ENCODE assay signal across 14 cellular contexts in the genomic region with DNA sequence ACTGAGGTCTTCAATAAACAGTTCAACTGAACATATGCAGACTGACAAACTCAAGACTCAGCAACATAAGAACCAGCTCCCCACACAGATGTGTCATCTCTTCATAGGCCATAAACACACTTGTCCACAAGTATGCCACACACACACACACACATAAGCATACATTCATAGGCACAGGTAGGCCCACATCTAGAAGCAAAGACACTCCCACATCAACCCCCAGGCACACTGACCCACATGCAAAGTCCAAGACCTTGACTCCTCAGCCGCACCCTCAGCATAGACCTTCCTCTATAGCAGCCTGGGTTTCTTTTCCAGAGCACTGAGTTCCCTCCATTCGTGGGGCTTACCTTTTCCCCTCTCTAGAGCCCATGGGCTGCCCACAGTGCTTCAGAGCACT. TPM values are rescaled to one million over a fixed set of nuclear protein-coding genes. Genes with fewer than 3 reads are reported as not detected.
DNase-seq lines count a peak whose midpoint lies in the region; ATAC-seq and TF ChIP-seq lines count a peak whose summit lies in the region.
"Had no signal": no experiment of that assay in that cellular context is flagged by ENCODE, and none has a peak within 500 bp of the region (broad histone marks: within the 10 kb centered on the region; RNA-seq: fewer than 3 reads in every experiment).

No MANE protein-coding gene starts in this region.

- H3K4me1 ChIP-seq in rectal smooth muscle tissue (ENCODE audit: control insufficient read depth, insufficient read depth, low read length): no peaks in the 10 kb centered on the region
- H3K4me1 ChIP-seq: left lung had no signal

- DNase-seq in DMS53 (lab: John Stamatoyannopoulos, UW) (peak; percentile 75), WTC11 (ENCODE audit: low spot score) (no peak), kidney epithelial cell (ENCODE audit: low read depth) (no peak), GM10248 (ENCODE audit: extremely low spot score) (no peak), GM10266 (ENCODE audit: extremely low spot score) (no peak), T-helper 1 cell (no peak), cardiac septum (ENCODE audit: low spot score) (no peak)
- DNase-seq: activated CD4-positive, alpha-beta memory T cell treated with anti-CD3 and anti-CD28 coated beads, Interleukin-2, amount 10 ng/mL, durations not matched to agents 7 days and 5 days; DMS 273 treated with DMSO at 0.1 percent for 48 hours; NCI-H1694 treated with DMSO at 0.1 percent for 48 hours; NCI-H748 treated with DMSO at 0.1 percent for 48 hours had no signal

- H3K9me3 Mint-ChIP-seq in WTC11: no peaks in the 10 kb centered on the region
- H3K9me3 Mint-ChIP-seq: activated CD4-positive, alpha-beta memory T cell treated with anti-CD3 and anti-CD28 coated beads, Interleukin-2, amount 10 ng/mL, durations not matched to agents 7 days and 5 days had no signal

- H3K4me1 Mint-ChIP-seq in WTC11: peaks cover 32% of the 10 kb centered on the region
- H3K4me1 Mint-ChIP-seq: activated CD4-positive, alpha-beta memory T cell treated with anti-CD3 and anti-CD28 coated beads, Interleukin-2, amount 10 ng/mL, durations not matched to agents 7 days and 5 days had no signal

- H3K9ac ChIP-seq in rectal smooth muscle tissue (ENCODE audit: low read length): no peak overlapping the region

- POLR2A ChIA-PET in WTC11 (lab: Charles Lee) (no interaction called here), GM10248 (lab: Yijun Ruan, JAX) (no interaction called here)

- CTCF ChIA-PET in WTC11 (lab: Charles Lee): interaction anchor here (1.2 to 3.8 kb wide), 3 partner anchors 11 to 116 kb away, joined by 3 to 23 read pairs (median 21); no protein-coding TSS in a partner anchor
- CTCF ChIA-PET in GM10248 (lab: Yijun Ruan, JAX): interaction anchor here (0.8 to 5.0 kb wide), 3 partner anchors 9 to 12 kb away, joined by 3 to 33 read pairs (median 6); no protein-coding TSS in a partner anchor

- H3K4me3 ChIP-seq in kidney epithelial cell (ENCODE audit: low read depth, low read length): peak overlapping the region; percentile 45
- H3K4me3 ChIP-seq in rectal smooth muscle tissue (ENCODE audit: low read length): peak overlapping the region; percentile 63

- peaks cover 8% of the 10 kb centered on the region; the same call in 1 of the 2 replicates for H3K27me3 Mint-ChIP-seq in WTC11 (ENCODE audit: low read depth)

- peak overlapping the region; percentile 62 for H3K4me3 Mint-ChIP-seq in WTC11
- H3K4me3 Mint-ChIP-seq: activated CD4-positive, alpha-beta memory T cell treated with anti-CD3 and anti-CD28 coated beads, Interleukin-2, amount 10 ng/mL, durations not matched to agents 7 days and 5 days had no signal

- intact Hi-C loops in cardiac septum (cut with DNase I): no loop called here

- H3K27ac ChIP-seq in rectal smooth muscle tissue (ENCODE audit: low read depth, low read length): no peak overlapping the region
- H3K27ac ChIP-seq: left lung had no signal

- ATAC-seq in WTC11: no peak
- ATAC-seq: Right ventricle myocardium inferior had no signal

- TF ChIP-seq CTCF in WTC11 (IDR thresholded peaks at IDR 0.05) (no peak), kidney epithelial cell (IDR thresholded peaks at IDR 0.05; ENCODE audit: insufficient read depth, low read length, poor library complexity, severe bottlenecking) (no peak), GM10248 (IDR thresholded peaks at IDR 0.05; ENCODE audit: control extremely low read depth, extremely low read depth, low read depth, missing control alignments) (no peak), GM10266 (IDR thresholded peaks at IDR 0.05; ENCODE audit: control insufficient read depth, insufficient read depth, low read depth, missing control alignments) (no peak)

- H3K27me3 ChIP-seq in kidney epithelial cell (ENCODE audit: control insufficient read depth, insufficient read depth, low read length) (no peaks in the 10 kb centered on the region), rectal smooth muscle tissue (ENCODE audit: control insufficient read depth, insufficient read depth, low read length) (peaks cover 12% of the 10 kb centered on the region)

- H3K36me3 Mint-ChIP-seq in WTC11: no peaks in the 10 kb centered on the region

- H3K36me3 ChIP-seq in kidney epithelial cell (ENCODE audit: control insufficient read depth, insufficient read depth, low read length) (no peaks in the 10 kb centered on the region), rectal smooth muscle tissue (ENCODE audit: control insufficient read depth, insufficient read depth, low read length) (no peaks in the 10 kb centered on the region)
- H3K36me3 ChIP-seq: left lung had no signal

- H3K27ac Mint-ChIP-seq in WTC11: no peak overlapping the region
- H3K27ac Mint-ChIP-seq: activated CD4-positive, alpha-beta memory T cell treated with anti-CD3 and anti-CD28 coated beads, Interleukin-2, amount 10 ng/mL, durations not matched to agents 7 days and 5 days had no signal

TF ChIP-seq in WTC11, 78 proteins besides CTCF, POLR2A, EP300 and RAD21 (continues in another document):
- TF ChIP-seq FOXP1 (CRISPR knock-in tag; IDR thresholded peaks at IDR 0.05; ENCODE audit: borderline replicate concordance) (no peak), NFYB (CRISPR knock-in tag; conservative IDR thresholded peaks at IDR 0.05; ENCODE audit: low read depth) (no peak), NFE2L1 (CRISPR knock-in tag; IDR thresholded peaks at IDR 0.05) (no peak), ZNF263 (CRISPR knock-in tag; IDR thresholded peaks at IDR 0.05; ENCODE audit: low read depth) (no peak), STAT6 (CRISPR knock-in tag; conservative IDR thresholded peaks at IDR 0.05; ENCODE audit: low read depth) (no peak), ZNF121 (CRISPR knock-in tag; IDR thresholded peaks at IDR 0.05) (no peak), NR3C1 (CRISPR knock-in tag; conservative IDR thresholded peaks at IDR 0.05; ENCODE audit: low read depth) (no peak), RELA (CRISPR knock-in tag; IDR thresholded peaks at IDR 0.05; ENCODE audit: borderline replicate concordance) (no peak), NR1H2 (CRISPR knock-in tag; IDR thresholded peaks at IDR 0.05) (no peak), JUN (CRISPR knock-in tag; IDR thresholded peaks at IDR 0.05) (no peak)
- TF ChIP-seq, protein P1, sequence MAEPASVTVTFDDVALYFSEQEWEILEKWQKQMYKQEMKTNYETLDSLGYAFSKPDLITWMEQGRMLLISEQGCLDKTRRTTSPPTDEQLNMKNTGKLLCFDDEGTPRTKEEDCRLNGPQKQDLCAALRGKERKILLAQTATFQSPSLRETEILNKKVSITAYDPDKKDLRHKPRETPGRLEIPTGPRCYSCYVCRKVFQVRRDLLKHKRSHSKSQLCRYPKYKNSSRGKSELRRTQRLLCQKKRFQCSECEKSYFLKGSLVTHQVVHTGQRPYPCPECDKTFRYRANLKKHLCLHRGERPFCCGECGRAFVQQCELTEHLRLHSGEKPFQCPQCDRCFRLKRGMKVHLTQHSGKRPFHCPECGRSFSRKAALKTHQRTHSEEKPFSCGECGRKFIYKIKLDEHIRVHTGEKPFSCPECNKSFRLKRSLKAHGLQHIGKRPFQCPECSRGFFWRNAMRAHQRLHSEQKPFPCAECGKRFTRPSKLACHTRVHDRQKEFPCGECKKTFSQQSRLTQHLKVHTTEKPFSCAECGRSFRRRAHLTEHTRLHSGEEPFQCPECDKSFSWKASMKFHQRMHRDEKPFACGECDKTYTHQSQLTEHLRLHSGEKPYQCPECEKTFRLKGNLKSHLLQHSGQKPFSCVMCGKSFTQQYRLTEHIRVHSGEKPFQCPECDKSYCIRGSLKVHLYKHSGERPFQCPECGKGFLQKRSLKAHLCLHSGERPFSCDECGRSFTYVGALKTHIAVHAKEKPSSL (CRISPR knock-in tag; conservative IDR thresholded peaks at IDR 0.05): no peak
- TF ChIP-seq, protein P2, sequence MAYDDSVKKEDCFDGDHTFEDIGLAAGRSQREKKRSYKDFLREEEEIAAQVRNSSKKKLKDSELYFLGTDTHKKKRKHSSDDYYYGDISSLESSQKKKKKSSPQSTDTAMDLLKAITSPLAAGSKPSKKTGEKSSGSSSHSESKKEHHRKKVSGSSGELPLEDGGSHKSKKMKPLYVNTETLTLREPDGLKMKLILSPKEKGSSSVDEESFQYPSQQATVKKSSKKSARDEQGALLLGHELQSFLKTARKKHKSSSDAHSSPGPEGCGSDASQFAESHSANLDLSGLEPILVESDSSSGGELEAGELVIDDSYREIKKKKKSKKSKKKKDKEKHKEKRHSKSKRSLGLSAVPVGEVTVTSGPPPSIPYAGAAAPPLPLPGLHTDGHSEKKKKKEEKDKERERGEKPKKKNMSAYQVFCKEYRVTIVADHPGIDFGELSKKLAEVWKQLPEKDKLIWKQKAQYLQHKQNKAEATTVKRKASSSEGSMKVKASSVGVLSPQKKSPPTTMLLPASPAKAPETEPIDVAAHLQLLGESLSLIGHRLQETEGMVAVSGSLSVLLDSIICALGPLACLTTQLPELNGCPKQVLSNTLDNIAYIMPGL (CRISPR knock-in tag; IDR thresholded peaks at IDR 0.05): no peak

RNA-seq across cellular contexts. Expression of gene LAD1, which starts 1.4 kb away (rescaled TPM):
- total RNA-seq in WTC11 (2021) (14.5 to 15.6 TPM (median 14.9 TPM) in 3 replicates), kidney epithelial cell (36.1 and 38.9 TPM in 2 replicates), cardiac septum (12.4 TPM)
- total RNA-seq: activated CD4-positive, alpha-beta memory T cell treated with anti-CD3 and anti-CD28 coated beads, Interleukin-2, amount 10 ng/mL, durations not matched to agents 7 days and 5 days had no signal

RNA-seq across cellular contexts. Expression of gene TNNT2, which starts 20.2 kb away (rescaled TPM):
- total RNA-seq in WTC11 (2021) (6.1 to 10.1 TPM (median 7.9 TPM) in 3 replicates), kidney epithelial cell (0.08 and 0.89 TPM in 2 replicates), cardiac septum (8,017 TPM)
- total RNA-seq: activated CD4-positive, alpha-beta memory T cell treated with anti-CD3 and anti-CD28 coated beads, Interleukin-2, amount 10 ng/mL, durations not matched to agents 7 days and 5 days had no signal

RNA-seq across cellular contexts. Expression of gene TNNI1, which starts 23.9 kb away (rescaled TPM):
- 0.34 to 0.50 TPM (median 0.44 TPM) in 3 replicates for total RNA-seq in WTC11 (2021)
- not detected in 2 replicates for total RNA-seq in kidney epithelial cell
- 35.5 TPM for total RNA-seq in cardiac septum
- total RNA-seq: activated CD4-positive, alpha-beta memory T cell treated with anti-CD3 and anti-CD28 coated beads, Interleukin-2, amount 10 ng/mL, durations not matched to agents 7 days and 5 days had no signal

Comparison
In these comparisons a context has a peak if more than half of its experiments do, and no peak if none do; other contexts are left out.
1. RNA of gene TNNT2, which starts 20.2 kb away (total RNA-seq): 8,017 TPM in cardiac septum (single experiment); 6.1 to 10.1 TPM in WTC11 and 0.08 to 0.89 TPM in kidney epithelial cell; every median in the first group is over 100 times any median in the second.
2. RNA of gene TNNI1, which starts 23.9 kb away (total RNA-seq): 35.5 TPM in cardiac septum (single experiment); 0.34 to 0.50 TPM in WTC11 and not detected in kidney epithelial cell; every median in the first group is over 10 times any median in the second.